Comparison of ENCODE assay signal across 27 cellular contexts in genomic region chr7:32573110-32573687, GRCh38.
"Had no signal": no experiment of that assay in that cellular context is flagged by ENCODE, and none has a peak within 500 bp of the region (broad histone marks: within the 10 kb centered on the region; RNA-seq: fewer than 3 reads in every experiment).

No MANE protein-coding gene starts in this region.

- FAIRE-seq: astrocyte, bronchial epithelial cell had no signal

- H3K4me1 Mint-ChIP-seq: activated CD4-positive, alpha-beta memory T cell treated with anti-CD3 and anti-CD28 coated beads, Interleukin-2, amount 10 ng/mL, durations not matched to agents 7 days and 5 days; activated CD4-positive, alpha-beta T cell treated with anti-CD3 and anti-CD28 coated beads, Interleukin-2, amount 10 ng/mL, durations not matched to agents 7 days and 5 days; activated T-helper 17 cell treated with anti-CD3 and anti-CD28 coated beads, Interleukin-2, amount 50 U/mL, for 72 hours; central memory CD8-positive, alpha-beta T cell had no signal

- H3K4me3 Mint-ChIP-seq: activated CD4-positive, alpha-beta memory T cell treated with anti-CD3 and anti-CD28 coated beads, Interleukin-2, amount 10 ng/mL, durations not matched to agents 7 days and 5 days; activated CD4-positive, alpha-beta T cell treated with anti-CD3 and anti-CD28 coated beads, Interleukin-2, amount 10 ng/mL, durations not matched to agents 7 days and 5 days; activated naive CD8-positive, alpha-beta T cell; activated T-cell treated with anti-CD3 and anti-CD28 coated beads, Interleukin-2, amount 50 U/mL, for 4 hours; activated T-helper 17 cell treated with anti-CD3 and anti-CD28 coated beads, Interleukin-2, amount 50 U/mL, for 72 hours; central memory CD8-positive, alpha-beta T cell; dendritic cell treated with granulocyte-macrophage colony-stimulating factor and Interleukin-4, amounts not matched to agents 40 ng/mL and 50 ng/mL, for 4 days; endodermal cell had no signal

- H3K27me3 Mint-ChIP-seq: activated CD4-positive, alpha-beta memory T cell treated with anti-CD3 and anti-CD28 coated beads, Interleukin-2, amount 10 ng/mL, durations not matched to agents 7 days and 5 days; activated CD4-positive, alpha-beta T cell treated with anti-CD3 and anti-CD28 coated beads, Interleukin-2, amount 10 ng/mL, durations not matched to agents 7 days and 5 days; activated naive CD8-positive, alpha-beta T cell; activated T-helper 17 cell treated with anti-CD3 and anti-CD28 coated beads, Interleukin-2, amount 50 U/mL, for 72 hours; central memory CD8-positive, alpha-beta T cell; dendritic cell treated with granulocyte-macrophage colony-stimulating factor and Interleukin-4, amounts not matched to agents 40 ng/mL and 50 ng/mL, for 4 days had no signal

- DNase-seq: activated CD4-positive, alpha-beta memory T cell treated with anti-CD3 and anti-CD28 coated beads, Interleukin-2, amount 10 ng/mL, durations not matched to agents 7 days and 5 days; activated CD4-positive, alpha-beta T cell treated with anti-CD3 and anti-CD28 coated beads for 1 hour; activated CD4-positive, alpha-beta T cell treated with anti-CD3 and anti-CD28 coated beads for 4 hours; activated CD4-positive, alpha-beta T cell treated with anti-CD3 and anti-CD28 coated beads, Interleukin-2, amount 10 ng/mL, durations not matched to agents 7 days and 5 days; activated CD4-positive, alpha-beta T cell treated with anti-CD3 and anti-CD28 coated beads, Interleukin-2, amount 50 U/mL, for 4 hours; activated CD8-positive, alpha-beta memory T cell treated with anti-CD3 and anti-CD28 coated beads, Interleukin-2, amount 50 U/mL, for 48 hours; activated effector memory CD4-positive, alpha-beta T cell treated with Interleukin-2 at 50 U/mL for 16 hours; activated gamma-delta T cell treated with Interleukin-2 at 50 U/mL for 16 hours; activated naive CD4-positive, alpha-beta T cell treated with anti-CD3 and anti-CD28 coated beads, Interleukin-2, amount 50 U/mL, for 16 hours; activated naive CD4-positive, alpha-beta T cell treated with Interleukin-2 at 50 U/mL for 16 hours; activated T-cell treated with anti-CD3 and anti-CD28 coated beads, Interleukin-2, amount 50 U/mL, for 4 hours; amniotic stem cell; anterior cingulate cortex; brain microvascular endothelial cell; dorsolateral prefrontal cortex; effector memory CD4-positive, alpha-beta T cell; endodermal cell; foreskin fibroblast; T-helper 2 cell had no signal

- H3K27ac Mint-ChIP-seq: activated CD4-positive, alpha-beta memory T cell treated with anti-CD3 and anti-CD28 coated beads, Interleukin-2, amount 10 ng/mL, durations not matched to agents 7 days and 5 days; activated CD4-positive, alpha-beta T cell treated with anti-CD3 and anti-CD28 coated beads, Interleukin-2, amount 10 ng/mL, durations not matched to agents 7 days and 5 days; activated naive CD8-positive, alpha-beta T cell; activated T-helper 17 cell treated with anti-CD3 and anti-CD28 coated beads, Interleukin-2, amount 50 U/mL, for 72 hours; dendritic cell treated with granulocyte-macrophage colony-stimulating factor and Interleukin-4, amounts not matched to agents 40 ng/mL and 50 ng/mL, for 4 days; endodermal cell had no signal

- H3K9me3 Mint-ChIP-seq: activated CD4-positive, alpha-beta memory T cell treated with anti-CD3 and anti-CD28 coated beads, Interleukin-2, amount 10 ng/mL, durations not matched to agents 7 days and 5 days; activated CD4-positive, alpha-beta T cell treated with anti-CD3 and anti-CD28 coated beads, Interleukin-2, amount 10 ng/mL, durations not matched to agents 7 days and 5 days; activated T-cell treated with anti-CD3 and anti-CD28 coated beads, Interleukin-2, amount 50 U/mL, for 4 hours; activated T-helper 17 cell treated with anti-CD3 and anti-CD28 coated beads, Interleukin-2, amount 50 U/mL, for 72 hours; central memory CD8-positive, alpha-beta T cell; dendritic cell treated with granulocyte-macrophage colony-stimulating factor and Interleukin-4, amounts not matched to agents 40 ng/mL and 50 ng/mL, for 4 days; endodermal cell had no signal

- ATAC-seq: activated T-cell treated with anti-CD3 and anti-CD28 coated beads, Interleukin-2, amount 50 U/mL, for 4 hours; activated T-helper 17 cell treated with anti-CD3 and anti-CD28 coated beads, Interleukin-2, amount 50 U/mL, for 72 hours; esophagus mucosa had no signal

- H3K4me3 ChIP-seq: coronary artery, dorsolateral prefrontal cortex had no signal

- H3K27me3 ChIP-seq: brain microvascular endothelial cell, dorsolateral prefrontal cortex had no signal

- H3K27ac ChIP-seq: brain microvascular endothelial cell, coronary artery had no signal
